Comparison of ENCODE assay signal across 1 cellular context in the genomic region with DNA sequence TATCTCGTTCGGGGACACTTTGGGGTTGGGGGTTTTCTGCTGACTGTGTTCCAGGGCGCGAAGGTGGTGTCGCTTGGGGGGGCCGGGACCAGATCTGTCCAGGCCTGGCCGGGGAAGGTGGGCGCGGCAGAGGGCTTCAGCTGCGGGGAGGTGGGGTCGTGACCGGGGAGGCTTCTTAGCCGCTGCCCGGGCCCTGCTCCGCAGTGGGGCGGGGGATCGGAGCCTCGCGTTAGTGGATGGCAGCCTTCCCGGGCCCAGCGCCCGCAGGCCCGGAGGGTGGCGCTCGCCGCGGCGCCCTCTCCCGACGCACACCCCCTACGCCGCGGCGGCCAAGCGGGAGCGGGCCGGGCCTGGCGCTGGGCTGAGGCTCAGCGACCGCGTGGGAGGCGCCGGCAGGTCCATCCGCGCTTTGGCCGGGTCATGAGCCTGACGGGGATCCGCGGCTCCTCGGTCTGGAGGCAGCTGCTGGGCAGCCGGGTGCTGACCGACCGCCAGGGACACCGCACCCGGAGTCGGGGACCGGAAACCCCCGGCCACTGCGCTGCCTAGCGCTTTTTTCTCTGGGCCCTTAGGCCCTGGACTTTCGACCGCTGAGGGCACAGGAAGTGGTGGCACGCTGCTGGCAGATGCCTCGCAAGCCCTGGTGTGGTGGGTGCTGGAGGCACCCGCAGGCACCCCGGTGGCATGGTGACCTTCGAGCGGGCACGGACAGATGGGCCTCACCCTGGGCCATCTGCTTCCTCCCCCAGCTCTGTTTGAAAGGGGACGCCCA.
TF ChIP-seq lines count a peak whose summit lies in the region.

No MANE protein-coding gene starts in this region.

TF ChIP-seq in A549, 52 proteins besides CTCF, POLR2A, EP300 and RAD21 (continued from another document):
- 0 out of 2 replicates have a peak, but pooled peaks have one; percentile 27 for TF ChIP-seq HDAC2 (IDR thresholded peaks at IDR 0.05)
- 0 out of 2 replicates have a peak, but pooled peaks have one; percentile 21 for TF ChIP-seq PHF8 (IDR thresholded peaks at IDR 0.05; ENCODE audit: borderline replicate concordance, low read depth)
- TF ChIP-seq MYC (IDR thresholded peaks at IDR 0.05; ENCODE audit: borderline replicate concordance, low read length), result no peak; the same call in 1 of the 2 replicates
- TF ChIP-seq RARB (CRISPR knock-in tag; IDR thresholded peaks at IDR 0.05), result no peak
- no peak for TF ChIP-seq ZC3H11A (IDR thresholded peaks at IDR 0.05)
- no peak for TF ChIP-seq NFE2L2 (conservative IDR thresholded peaks at IDR 0.05; ENCODE audit: low read length)
- TF ChIP-seq EHF (CRISPR knock-in tag; IDR thresholded peaks at IDR 0.05), result no peak
- no peak for TF ChIP-seq FOSL2 (IDR thresholded peaks at IDR 0.05)
- peak; percentile 17; the same call in 1 of the 2 replicates for TF ChIP-seq FOSL2 (CRISPR knock-in tag; IDR thresholded peaks at IDR 0.05)
